20 cellular contexts compared by ENCODE assay signal in the genomic region with DNA sequence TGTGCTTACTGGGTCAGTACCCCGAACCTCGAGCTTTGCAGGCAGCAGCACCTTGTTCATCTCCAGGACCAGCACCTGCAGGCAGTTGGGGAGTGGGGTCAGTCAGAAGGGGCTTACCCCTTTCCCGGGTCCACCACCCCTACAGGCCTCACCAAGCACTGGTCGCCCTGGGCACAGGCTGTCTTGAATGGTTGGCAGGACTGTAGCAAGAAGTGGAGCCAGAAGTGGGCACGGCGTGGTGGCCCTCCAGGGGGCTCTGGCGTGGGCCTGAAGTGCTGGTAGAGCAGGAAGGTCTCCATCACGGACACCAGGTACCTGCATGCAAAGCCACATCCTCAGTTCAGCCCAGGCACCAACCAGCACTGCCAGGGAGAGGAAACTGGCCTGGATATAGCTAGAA. TPM values are rescaled to one million over a fixed set of nuclear protein-coding genes. Genes with fewer than 3 reads are reported as not detected.
DNase-seq lines count a peak whose midpoint lies in the region; ATAC-seq lines count a peak whose summit lies in the region.
"Had no signal": no experiment of that assay in that cellular context is flagged by ENCODE, and none has a peak within 500 bp of the region (broad histone marks: within the 10 kb centered on the region; RNA-seq: fewer than 3 reads in every experiment).

No MANE protein-coding gene starts in this region.

- no peaks in the 10 kb centered on the region for H3K27me3 ChIP-seq in MG63
- no peaks in the 10 kb centered on the region for H3K27me3 ChIP-seq in naive thymus-derived CD4-positive, alpha-beta T cell (ENCODE audit: control insufficient read depth in 2 of 2, insufficient read depth in 2 of 2, low read length in 2 of 2)

- ATAC-seq in T-cell (replicated peaks in 1 of 4): no peak
- ATAC-seq in naive thymus-derived CD4-positive, alpha-beta T cell: no peak

- no peak for DNase-seq in activated CD4-positive, alpha-beta T cell treated with anti-CD3 and anti-CD28 coated beads, Interleukin-2, amount 10 ng/mL, durations not matched to agents 24 days and 14 days
- no peak for DNase-seq in activated CD4-positive, alpha-beta T cell treated with anti-CD3 and anti-CD28 coated beads for 1 hour
- no peak for DNase-seq in T-cell
- DNase-seq in islet precursor cell: peak; percentile 45
- no peak for DNase-seq in MG63
- no peak for DNase-seq in pons (ENCODE audit: low spot score)
- no peak for DNase-seq in naive thymus-derived CD4-positive, alpha-beta T cell
- DNase-seq in HCEC 1CT: no peak
- DNase-seq: DMS53, NCI-H1105, NCI-H1694 treated with DMSO at 0.1 percent for 48 hours, NCI-H345, PC-9, Right ventricle myocardium superior, SK-N-SH had no signal

- H3K36me3 ChIP-seq in MG63: peaks cover 30% of the 10 kb centered on the region
- no peaks in the 10 kb centered on the region for H3K36me3 ChIP-seq in naive thymus-derived CD4-positive, alpha-beta T cell (ENCODE audit: control insufficient read depth in 2 of 3, insufficient read depth in 3 of 3, low read length in 3 of 3)

- CTCF ChIA-PET in T-cell (lab: Charles Lee): interaction anchor here in 1 of 2 donors (1.0 kb wide), 1 partner anchor 33 kb away, joined by 3 read pairs; no protein-coding TSS in a partner anchor
- CTCF ChIA-PET in naive thymus-derived CD4-positive, alpha-beta T cell (lab: Charles Lee): interaction anchor here (0.9 to 2.4 kb wide), 2 partner anchors 29 to 62 kb away, joined by 3 to 8 read pairs; no protein-coding TSS in a partner anchor

- H3K4me3 ChIP-seq in MG63: no peak overlapping the region
- H3K4me3 ChIP-seq in naive thymus-derived CD4-positive, alpha-beta T cell (ENCODE audit: low read length): no peak overlapping the region
- H3K4me3 ChIP-seq: PC-9 had no signal

- no peak overlapping the region for H3K27ac ChIP-seq in naive thymus-derived CD4-positive, alpha-beta T cell (ENCODE audit: low read depth, low read length)
- H3K27ac ChIP-seq: 22Rv1; BLaER1 treated with 17β-estradiol and CSF1 and Interleukin-3, amounts not matched to agents 10 nM and 100 nM; HL-60; KMS-11; PC-9 had no signal

- H3K4me3 Mint-ChIP-seq in activated CD4-positive, alpha-beta T cell treated with anti-CD3 and anti-CD28 coated beads, Interleukin-2, amount 10 ng/mL, durations not matched to agents 24 days and 14 days: peak overlapping the region; percentile 35
- H3K4me3 Mint-ChIP-seq in T-cell: peak overlapping the region in 2 of 3 donors; percentile 37 to 75
- peak overlapping the region in 5 of 10 donors; percentile 53 to 70 (median 68) for H3K4me3 Mint-ChIP-seq in naive thymus-derived CD4-positive, alpha-beta T cell

- no peaks in the 10 kb centered on the region for H3K9me3 ChIP-seq in MG63
- no peaks in the 10 kb centered on the region for H3K9me3 ChIP-seq in naive thymus-derived CD4-positive, alpha-beta T cell (ENCODE audit: control insufficient read depth in 2 of 3, low read length in 3 of 3)
- H3K9me3 ChIP-seq: BLaER1 treated with 17β-estradiol and CSF1 and Interleukin-3, amounts not matched to agents 10 nM and 100 nM; SK-N-SH had no signal

- intact Hi-C loops in activated CD4-positive, alpha-beta T cell treated with anti-CD3 and anti-CD28 coated beads, Interleukin-2, amount 10 ng/mL, durations not matched to agents 24 days and 14 days (cut with micrococcal nuclease): no loop called here
- intact Hi-C loops in naive thymus-derived CD4-positive, alpha-beta T cell (cut with micrococcal nuclease): no loop called here

- no peaks in the 10 kb centered on the region for H3K27me3 Mint-ChIP-seq in activated CD4-positive, alpha-beta T cell treated with anti-CD3 and anti-CD28 coated beads, Interleukin-2, amount 10 ng/mL, durations not matched to agents 24 days and 14 days
- H3K27me3 Mint-ChIP-seq in T-cell: no peaks in the 10 kb centered on the region
- no peaks in the 10 kb centered on the region for H3K27me3 Mint-ChIP-seq in naive thymus-derived CD4-positive, alpha-beta T cell

- H3K9me3 Mint-ChIP-seq in activated CD4-positive, alpha-beta T cell treated with anti-CD3 and anti-CD28 coated beads, Interleukin-2, amount 10 ng/mL, durations not matched to agents 24 days and 14 days: no peaks in the 10 kb centered on the region
- no peaks in the 10 kb centered on the region for H3K9me3 Mint-ChIP-seq in T-cell
- peaks cover 0 to 3% (median 0%) of the 10 kb centered on the region in 11 donors for H3K9me3 Mint-ChIP-seq in naive thymus-derived CD4-positive, alpha-beta T cell

- no peaks in the 10 kb centered on the region for H3K36me3 Mint-ChIP-seq in activated CD4-positive, alpha-beta T cell treated with anti-CD3 and anti-CD28 coated beads, Interleukin-2, amount 10 ng/mL, durations not matched to agents 24 days and 14 days (ENCODE audit: low read depth)
- no peaks in the 10 kb centered on the region for H3K36me3 Mint-ChIP-seq in T-cell
- H3K36me3 Mint-ChIP-seq in naive thymus-derived CD4-positive, alpha-beta T cell: peaks cover 0 to 4% (median 0%) of the 10 kb centered on the region in 5 donors

- H3K4me1 Mint-ChIP-seq in activated CD4-positive, alpha-beta T cell treated with anti-CD3 and anti-CD28 coated beads, Interleukin-2, amount 10 ng/mL, durations not matched to agents 24 days and 14 days: peaks cover 37% of the 10 kb centered on the region
- H3K4me1 Mint-ChIP-seq in T-cell: peaks cover 46 to 55% (median 48%) of the 10 kb centered on the region in 3 donors
- peaks cover 23 to 58% (median 49%) of the 10 kb centered on the region in 7 donors for H3K4me1 Mint-ChIP-seq in naive thymus-derived CD4-positive, alpha-beta T cell

- POLR2A ChIA-PET in T-cell (lab: Charles Lee): interaction anchor here in 1 of 2 donors (0.6 to 1.1 kb wide), 2 partner anchors 13 to 897 kb away, joined by 3 read pairs; no protein-coding TSS in a partner anchor
- POLR2A ChIA-PET in naive thymus-derived CD4-positive, alpha-beta T cell (lab: Charles Lee): interaction anchor here (1.0 to 1.6 kb wide), 2 partner anchors 8 to 249 kb away, joined by 3 to 5 read pairs; no protein-coding TSS in a partner anchor

- peaks cover 34 to 37% of the 10 kb centered on the region in 2 donors for H3K4me1 ChIP-seq in naive thymus-derived CD4-positive, alpha-beta T cell (ENCODE audit: control insufficient read depth in 2 of 2, insufficient read depth in 2 of 2, low read length in 2 of 2)

- no peak overlapping the region for H3K27ac Mint-ChIP-seq in activated CD4-positive, alpha-beta T cell treated with anti-CD3 and anti-CD28 coated beads, Interleukin-2, amount 10 ng/mL, durations not matched to agents 24 days and 14 days
- no peak overlapping the region for H3K27ac Mint-ChIP-seq in T-cell
- no peak overlapping the region for H3K27ac Mint-ChIP-seq in naive thymus-derived CD4-positive, alpha-beta T cell

RNA-seq across cellular contexts. Expression of a gene that starts 5.2 kb away (rescaled TPM):
- 13.2 and 14.7 TPM in 2 replicates for total RNA-seq in activated CD4-positive, alpha-beta T cell treated with anti-CD3 and anti-CD28 coated beads, Interleukin-2, amount 10 ng/mL, durations not matched to agents 24 days and 14 days
- 10 to 100 TPM in 3 of 5 donors, 1 to 10 TPM in 2; 7.0 to 31.1 (median 12.8) TPM for total RNA-seq in T-cell
- total RNA-seq in MG63 (2014; rRNA removed; shearing (Covaris generic); ENCODE audit: low replicate concordance): 11.5 and 26.9 TPM in 2 replicates
- 10 to 100 TPM; 13.0 to 17.0 (median 15.2) TPM for total RNA-seq in naive thymus-derived CD4-positive, alpha-beta T cell
- polyA plus RNA-seq in naive thymus-derived CD4-positive, alpha-beta T cell: 1 to 10 TPM; 5.9 to 6.6 TPM

RNA-seq across cellular contexts. Expression of a gene that starts 13.1 kb away (rescaled TPM):
- total RNA-seq in activated CD4-positive, alpha-beta T cell treated with anti-CD3 and anti-CD28 coated beads, Interleukin-2, amount 10 ng/mL, durations not matched to agents 24 days and 14 days: not detected in 2 replicates
- under 1 TPM in 3 of 5 donors, not detected in 2; 0.26 to 0.44 (median 0.38) TPM for total RNA-seq in T-cell
- total RNA-seq in MG63 (2014; rRNA removed; shearing (Covaris generic); ENCODE audit: low replicate concordance): not detected in 2 replicates
- not detected for total RNA-seq in naive thymus-derived CD4-positive, alpha-beta T cell
- polyA plus RNA-seq in naive thymus-derived CD4-positive, alpha-beta T cell: not detected
- total RNA-seq: MCF 10A, PC-9 had no signal
- polyA plus RNA-seq: SK-N-SH had no signal

RNA-seq across cellular contexts. Expression of a gene that starts 19.7 kb away (rescaled TPM):
- total RNA-seq in activated CD4-positive, alpha-beta T cell treated with anti-CD3 and anti-CD28 coated beads, Interleukin-2, amount 10 ng/mL, durations not matched to agents 24 days and 14 days: 29.7 and 29.8 TPM in 2 replicates
- total RNA-seq in T-cell: 100 to 1,000 TPM; 169 to 240 (median 199) TPM
- total RNA-seq in MG63 (2014; rRNA removed; shearing (Covaris generic); ENCODE audit: low replicate concordance): not detected in 2 replicates
- total RNA-seq in naive thymus-derived CD4-positive, alpha-beta T cell: 100 to 1,000 TPM; 107 to 172 (median 136) TPM
- 100 to 1,000 TPM in 1 of 2 donors, 10 to 100 TPM in 1; 93.0 to 105 TPM for polyA plus RNA-seq in naive thymus-derived CD4-positive, alpha-beta T cell

RNA-seq across cellular contexts. Expression of a gene that starts 21.6 kb away (rescaled TPM):
- total RNA-seq in activated CD4-positive, alpha-beta T cell treated with anti-CD3 and anti-CD28 coated beads, Interleukin-2, amount 10 ng/mL, durations not matched to agents 24 days and 14 days: not detected in 2 replicates
- not detected for total RNA-seq in T-cell
- not detected in 2 replicates for total RNA-seq in MG63 (2014; rRNA removed; shearing (Covaris generic); ENCODE audit: low replicate concordance)
- total RNA-seq in naive thymus-derived CD4-positive, alpha-beta T cell: under 1 TPM in 1 of 5 experiments, not detected in 4; 0.24 TPM
- polyA plus RNA-seq in naive thymus-derived CD4-positive, alpha-beta T cell: not detected
- total RNA-seq: Right ventricle myocardium superior had no signal

RNA-seq across cellular contexts. Expression of a gene that starts 30.9 kb away (rescaled TPM):
- total RNA-seq in activated CD4-positive, alpha-beta T cell treated with anti-CD3 and anti-CD28 coated beads, Interleukin-2, amount 10 ng/mL, durations not matched to agents 24 days and 14 days: 3.3 TPM in 2 replicates
- total RNA-seq in T-cell: under 1 TPM in 2 of 5 donors, not detected in 3; 0.21 to 0.35 TPM
- not detected in 2 replicates for total RNA-seq in MG63 (2014; rRNA removed; shearing (Covaris generic); ENCODE audit: low replicate concordance)
- under 1 TPM in 3 of 5 experiments, not detected in 2; 0.24 to 0.93 (median 0.45) TPM for total RNA-seq in naive thymus-derived CD4-positive, alpha-beta T cell
- polyA plus RNA-seq in naive thymus-derived CD4-positive, alpha-beta T cell: under 1 TPM; 0.09 to 0.13 TPM

Comparison
In these comparisons a context has a peak if more than half of its experiments do, and no peak if none do; other contexts are left out.
1. RNA of a gene that starts 19.7 kb away (total RNA-seq): 169 to 240 TPM in T-cell, 107 to 172 TPM in naive thymus-derived CD4-positive, alpha-beta T cell and 29.7 to 29.8 TPM in activated CD4-positive, alpha-beta T cell treated with anti-CD3 and anti-CD28 coated beads, Interleukin-2, amount 10 ng/mL, durations not matched to agents 24 days and 14 days; not detected in MG63; every median in the first group is over 10 times any median in the second.